ENCODE assay signal across 17 cellular contexts in the genomic region with DNA sequence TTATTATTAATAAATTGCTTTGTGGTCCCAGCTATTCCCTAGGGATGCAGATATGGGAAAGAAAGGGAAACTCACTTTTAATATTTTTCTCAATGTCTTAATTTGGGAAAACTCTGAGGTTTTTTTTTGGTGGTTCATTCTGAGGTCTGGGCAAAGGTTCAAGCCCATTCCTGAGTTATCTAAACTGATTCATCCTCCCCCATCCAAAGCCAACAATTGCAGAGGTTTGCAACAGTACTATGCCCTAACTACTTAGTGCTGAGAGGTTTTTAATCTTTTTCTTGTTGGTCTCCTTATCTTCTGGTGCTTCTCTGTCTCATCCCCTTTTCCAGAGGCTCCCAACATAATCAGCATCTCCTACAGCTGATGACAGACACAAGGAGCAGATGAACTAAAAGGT.
A peak's percentile ranks its signal among the peaks of the same experiment; 100 is the strongest.
DNase-seq lines count a peak whose midpoint lies in the region; ATAC-seq and TF ChIP-seq lines count a peak whose summit lies in the region.
"Had no signal": no experiment of that assay in that cellular context is flagged by ENCODE, and none has a peak within 500 bp of the region (broad histone marks: within the 10 kb centered on the region; RNA-seq: fewer than 3 reads in every experiment).

No MANE protein-coding gene starts in this region.

- POLR2A ChIA-PET in CD8-positive, alpha-beta T cell (lab: Charles Lee), result interaction anchor here (0.7 kb wide), 1 partner anchor 1000 kb away, joined by 3 read pairs; no protein-coding TSS in a partner anchor

- peak overlapping the region; percentile 62 to 84 (median 73) for H3K27ac Mint-ChIP-seq in nephron
- H3K27ac Mint-ChIP-seq in CD8-positive, alpha-beta T cell, result no peak overlapping the region
- H3K27ac Mint-ChIP-seq: activated CD4-positive, alpha-beta T cell treated with anti-CD3 and anti-CD28 coated beads, Interleukin-2, amount 10 ng/mL, durations not matched to agents 7 days and 5 days; activated naive CD8-positive, alpha-beta T cell treated with anti-CD3 and anti-CD28 coated beads, Interleukin-2, amount 50 U/mL, for 24 hours; activated T-cell treated with anti-CD3 and anti-CD28 coated beads, Interleukin-2, amount 50 U/mL, for 24 hours had no signal

- H3K36me3 Mint-ChIP-seq in nephron (ENCODE audit: low read depth), result no peaks in the 10 kb centered on the region
- no peaks in the 10 kb centered on the region for H3K36me3 Mint-ChIP-seq in CD8-positive, alpha-beta T cell

- peaks cover 20% of the 10 kb centered on the region for H3K4me1 Mint-ChIP-seq in nephron
- H3K4me1 Mint-ChIP-seq in CD8-positive, alpha-beta T cell (ENCODE audit: low read depth), result no peaks in the 10 kb centered on the region
- H3K4me1 Mint-ChIP-seq: activated CD4-positive, alpha-beta T cell treated with anti-CD3 and anti-CD28 coated beads, Interleukin-2, amount 10 ng/mL, durations not matched to agents 7 days and 5 days; activated naive CD8-positive, alpha-beta T cell treated with anti-CD3 and anti-CD28 coated beads, Interleukin-2, amount 50 U/mL, for 24 hours had no signal

- H3K4me3 ChIP-seq in fibroblast of the aortic adventitia (ENCODE audit: low read depth, low read length) (no peak overlapping the region), hepatocyte (no peak overlapping the region)
- no peak overlapping the region for H3K4me3 ChIP-seq in CD8-positive, alpha-beta T cell (ENCODE audit: low read depth, low read length)
- H3K4me3 ChIP-seq: esophagus squamous epithelium, pancreas had no signal

- no peak for ATAC-seq in SK-N-SH treated with all-trans-retinoic acid at 6 μM for 48 hours
- ATAC-seq in CD8-positive, alpha-beta T cell, result no peak
- ATAC-seq: activated naive CD8-positive, alpha-beta T cell treated with anti-CD3 and anti-CD28 coated beads, Interleukin-2, amount 50 U/mL, for 24 hours; HCT116 had no signal

- H3K4me1 ChIP-seq in CD8-positive, alpha-beta T cell (ENCODE audit: insufficient read depth, low read length), result no peaks in the 10 kb centered on the region
- no peaks in the 10 kb centered on the region for H3K4me1 ChIP-seq in hepatocyte (ENCODE audit: insufficient read depth)
- H3K4me1 ChIP-seq: pancreas had no signal

- H3K27ac ChIP-seq in CD8-positive, alpha-beta T cell (ENCODE audit: low read depth, low read length), result no peak overlapping the region
- no peak overlapping the region for H3K27ac ChIP-seq in hepatocyte
- H3K27ac ChIP-seq: esophagus squamous epithelium, pancreas had no signal

- no peaks in the 10 kb centered on the region for H4K20me1 ChIP-seq in hepatocyte (ENCODE audit: insufficient read depth, poor library complexity, severe bottlenecking)

- no peaks in the 10 kb centered on the region for H3K27me3 ChIP-seq in CD8-positive, alpha-beta T cell (ENCODE audit: insufficient read depth, low read length)
- no peaks in the 10 kb centered on the region for H3K27me3 ChIP-seq in hepatocyte
- H3K27me3 ChIP-seq: esophagus squamous epithelium, pancreas had no signal

- H3K27me3 Mint-ChIP-seq in nephron (ENCODE audit: low read depth), result no peaks in the 10 kb centered on the region
- H3K27me3 Mint-ChIP-seq in CD8-positive, alpha-beta T cell (ENCODE audit: low read depth), result no peaks in the 10 kb centered on the region
- H3K27me3 Mint-ChIP-seq: activated CD4-positive, alpha-beta T cell treated with anti-CD3 and anti-CD28 coated beads, Interleukin-2, amount 10 ng/mL, durations not matched to agents 7 days and 5 days; activated naive CD8-positive, alpha-beta T cell treated with anti-CD3 and anti-CD28 coated beads, Interleukin-2, amount 50 U/mL, for 24 hours; activated T-cell treated with anti-CD3 and anti-CD28 coated beads, Interleukin-2, amount 50 U/mL, for 24 hours had no signal

- CTCF ChIA-PET in CD8-positive, alpha-beta T cell (lab: Charles Lee), result no interaction called here

- H2AFZ ChIP-seq in hepatocyte, result no peak overlapping the region

- H3K9me3 ChIP-seq in CD8-positive, alpha-beta T cell (ENCODE audit: low read length), result no peaks in the 10 kb centered on the region
- no peaks in the 10 kb centered on the region for H3K9me3 ChIP-seq in hepatocyte (ENCODE audit: low read depth)
- H3K9me3 ChIP-seq: esophagus squamous epithelium, pancreas had no signal

- peaks cover 2% of the 10 kb centered on the region for H3K9me3 Mint-ChIP-seq in nephron
- peaks cover 2% of the 10 kb centered on the region for H3K9me3 Mint-ChIP-seq in CD8-positive, alpha-beta T cell
- H3K9me3 Mint-ChIP-seq: activated CD4-positive, alpha-beta T cell treated with anti-CD3 and anti-CD28 coated beads, Interleukin-2, amount 10 ng/mL, durations not matched to agents 7 days and 5 days; activated naive CD8-positive, alpha-beta T cell treated with anti-CD3 and anti-CD28 coated beads, Interleukin-2, amount 50 U/mL, for 24 hours had no signal

- H3K79me2 ChIP-seq in hepatocyte, result no peaks in the 10 kb centered on the region

- intact Hi-C loops in CD8-positive, alpha-beta T cell (cut with DNase I, micrococcal nuclease), result no loop called here

- TF ChIP-seq CTCF in fibroblast of the aortic adventitia (IDR thresholded peaks at IDR 0.05; ENCODE audit: insufficient read depth, low read length), result no peak
- no peak for TF ChIP-seq CTCF in nephron (IDR thresholded peaks at IDR 0.05; ENCODE audit: unreplicated experiment in 3 of 3)
- no peak for TF ChIP-seq CTCF in CD8-positive, alpha-beta T cell (IDR thresholded peaks at IDR 0.05)
- no peak for TF ChIP-seq CTCF in hepatocyte (IDR thresholded peaks at IDR 0.05; ENCODE audit: poor library complexity)

- no peak overlapping the region for H3K4me2 ChIP-seq in hepatocyte

- no peaks in the 10 kb centered on the region for H3K36me3 ChIP-seq in CD8-positive, alpha-beta T cell (ENCODE audit: insufficient read depth, low read length)
- no peaks in the 10 kb centered on the region for H3K36me3 ChIP-seq in hepatocyte (replicated peaks; ENCODE audit: insufficient read depth, low read depth)
- H3K36me3 ChIP-seq: esophagus squamous epithelium, pancreas had no signal

- no peaks in the 10 kb centered on the region for H3K9me2 ChIP-seq in hepatocyte (replicated peaks; ENCODE audit: insufficient read depth)

- DNase-seq in AG20443 (ENCODE audit: low spot score) (peak; percentile 81), fibroblast of the aortic adventitia (ENCODE audit: low read depth) (peak; percentile 99), hepatocyte (ENCODE audit: low spot score) (no peak)
- DNase-seq in CD8-positive, alpha-beta T cell, result no peak
- DNase-seq in NK-92 treated with Interleukin-12 subunit alpha and Interleukin-12 subunit beta, amount 100 ng/mL, for 24 hours (lab: John Stamatoyannopoulos, UW), result no peak
- DNase-seq in activated naive CD4-positive, alpha-beta T cell (lab: John Stamatoyannopoulos, UW), result no peak
- DNase-seq: activated CD4-positive, alpha-beta T cell treated with anti-CD3 and anti-CD28 coated beads, Interleukin-2, amount 10 ng/mL, durations not matched to agents 7 days and 5 days; activated naive CD8-positive, alpha-beta T cell treated with anti-CD3 and anti-CD28 coated beads, Interleukin-2, amount 50 U/mL, for 24 hours; activated T-cell treated with anti-CD3 and anti-CD28 coated beads, Interleukin-2, amount 50 U/mL, for 24 hours; C1 segment of cervical spinal cord; DMS53; esophagus squamous epithelium; NCI-H2029 treated with DMSO at 0.1 percent for 48 hours; pancreas had no signal

- no peak overlapping the region for H3K4me3 Mint-ChIP-seq in nephron
- H3K4me3 Mint-ChIP-seq in CD8-positive, alpha-beta T cell, result no peak overlapping the region
- H3K4me3 Mint-ChIP-seq: activated CD4-positive, alpha-beta T cell treated with anti-CD3 and anti-CD28 coated beads, Interleukin-2, amount 10 ng/mL, durations not matched to agents 7 days and 5 days; activated naive CD8-positive, alpha-beta T cell treated with anti-CD3 and anti-CD28 coated beads, Interleukin-2, amount 50 U/mL, for 24 hours; activated T-cell treated with anti-CD3 and anti-CD28 coated beads, Interleukin-2, amount 50 U/mL, for 24 hours had no signal

TF ChIP-seq in SK-N-SH treated with all-trans-retinoic acid at 6 μM for 48 hours, 23 proteins besides CTCF, POLR2A, EP300 and RAD21:
- TF ChIP-seq ZC3H10 (CRISPR knock-in tag; IDR thresholded peaks at IDR 0.05), result no peak
- peak; percentile 63; the same call in 1 of the 2 replicates for TF ChIP-seq ISL1 (CRISPR knock-in tag; IDR thresholded peaks at IDR 0.05)
- TF ChIP-seq, protein P1, sequence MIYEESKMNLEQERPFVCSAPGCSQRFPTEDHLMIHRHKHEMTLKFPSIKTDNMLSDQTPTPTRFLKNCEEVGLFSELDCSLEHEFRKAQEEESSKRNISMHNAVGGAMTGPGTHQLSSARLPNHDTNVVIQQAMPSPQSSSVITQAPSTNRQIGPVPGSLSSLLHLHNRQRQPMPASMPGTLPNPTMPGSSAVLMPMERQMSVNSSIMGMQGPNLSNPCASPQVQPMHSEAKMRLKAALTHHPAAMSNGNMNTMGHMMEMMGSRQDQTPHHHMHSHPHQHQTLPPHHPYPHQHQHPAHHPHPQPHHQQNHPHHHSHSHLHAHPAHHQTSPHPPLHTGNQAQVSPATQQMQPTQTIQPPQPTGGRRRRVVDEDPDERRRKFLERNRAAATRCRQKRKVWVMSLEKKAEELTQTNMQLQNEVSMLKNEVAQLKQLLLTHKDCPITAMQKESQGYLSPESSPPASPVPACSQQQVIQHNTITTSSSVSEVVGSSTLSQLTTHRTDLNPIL (CRISPR knock-in tag; IDR thresholded peaks at IDR 0.05; ENCODE audit: low read depth), result no peak

Comparison
In these comparisons a context has a peak if more than half of its experiments do, and no peak if none do; other contexts are left out.
1. DNase-seq: peak in AG20443 (single experiment) and fibroblast of the aortic adventitia (single experiment); none in CD8-positive, alpha-beta T cell (0 of 7), NK-92 treated with Interleukin-12 subunit alpha and Interleukin-12 subunit beta, amount 100 ng/mL, for 24 hours (single experiment), activated naive CD4-positive, alpha-beta T cell (0 of 4) and hepatocyte (single experiment).